Comparison of ENCODE assay signal across 13 cellular contexts in the genomic region with DNA sequence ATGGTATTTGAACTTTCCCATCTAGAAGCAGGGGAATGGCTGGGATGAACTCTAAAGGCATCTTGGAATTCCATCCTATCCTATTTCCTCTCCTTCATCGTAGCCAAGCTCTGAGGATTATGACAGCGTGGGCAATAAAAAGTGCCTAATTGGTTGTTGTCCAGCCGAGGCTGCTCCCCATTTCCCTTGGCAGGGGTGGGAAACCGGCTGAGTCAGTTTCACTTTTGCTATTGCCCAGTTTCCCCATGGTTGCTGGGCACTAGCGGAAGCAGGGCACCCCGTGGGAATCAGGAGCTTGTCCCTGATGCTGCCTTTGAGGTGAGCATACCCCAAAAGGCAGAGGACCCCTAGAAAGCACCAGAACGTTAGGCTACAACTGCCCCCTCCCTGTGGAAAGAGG. TPM values are rescaled to one million over a fixed set of nuclear protein-coding genes. Genes with fewer than 3 reads are reported as not detected.
A peak's percentile ranks its signal among the peaks of the same experiment; 100 is the strongest.
DNase-seq lines count a peak whose midpoint lies in the region; ATAC-seq lines count a peak whose summit lies in the region.
"Had no signal": no experiment of that assay in that cellular context is flagged by ENCODE, and none has a peak within 500 bp of the region (broad histone marks: within the 10 kb centered on the region; RNA-seq: fewer than 3 reads in every experiment).

No MANE protein-coding gene starts in this region.

- H3K36me3 ChIP-seq in muscle layer of duodenum (ENCODE audit: control insufficient read depth in 1 of 2, insufficient read depth in 2 of 2, low read length in 2 of 2), result no peaks in the 10 kb centered on the region

- peak; percentile 32 to 42 for ATAC-seq in right cardiac atrium
- no peak for ATAC-seq in left ventricle myocardium superior
- no peak for ATAC-seq in HG03460 (IDR thresholded peaks at IDR 0.05; ENCODE audit: unreplicated experiment)

- H3K27me3 Mint-ChIP-seq in activated T-cell treated with anti-CD3 and anti-CD28 coated beads, Interleukin-2, amount 50 U/mL, for 24 hours, result peaks cover 10% of the 10 kb centered on the region
- H3K27me3 Mint-ChIP-seq in activated naive CD4-positive, alpha-beta T cell treated with anti-CD3 and anti-CD28 coated beads, Interleukin-2, amount 10 ng/mL, durations not matched to agents 7 days and 5 days, result peaks cover 64% of the 10 kb centered on the region

- no peaks in the 10 kb centered on the region for H3K4me1 ChIP-seq in right cardiac atrium (ENCODE audit: control insufficient read depth, insufficient read depth, low read length)
- peaks cover 5 to 6% of the 10 kb centered on the region in 2 donors for H3K4me1 ChIP-seq in muscle layer of duodenum (ENCODE audit: control insufficient read depth in 1 of 2, insufficient read depth in 2 of 2, low read length in 2 of 2)

- no peaks in the 10 kb centered on the region for H3K27me3 ChIP-seq in right cardiac atrium (ENCODE audit: control insufficient read depth, insufficient read depth)
- H3K27me3 ChIP-seq in muscle layer of duodenum (ENCODE audit: low read depth, low read length), result peaks cover 6% of the 10 kb centered on the region

- H3K36me3 Mint-ChIP-seq in activated T-cell treated with anti-CD3 and anti-CD28 coated beads, Interleukin-2, amount 50 U/mL, for 24 hours (ENCODE audit: low read depth), result no peaks in the 10 kb centered on the region
- H3K36me3 Mint-ChIP-seq in activated naive CD4-positive, alpha-beta T cell treated with anti-CD3 and anti-CD28 coated beads, Interleukin-2, amount 10 ng/mL, durations not matched to agents 7 days and 5 days, result no peaks in the 10 kb centered on the region
- H3K36me3 Mint-ChIP-seq: memory B cell had no signal

- H3K9me3 Mint-ChIP-seq in activated T-cell treated with anti-CD3 and anti-CD28 coated beads, Interleukin-2, amount 50 U/mL, for 24 hours, result no peaks in the 10 kb centered on the region
- H3K9me3 Mint-ChIP-seq in activated naive CD4-positive, alpha-beta T cell treated with anti-CD3 and anti-CD28 coated beads, Interleukin-2, amount 10 ng/mL, durations not matched to agents 7 days and 5 days, result no peaks in the 10 kb centered on the region
- H3K9me3 Mint-ChIP-seq: memory B cell; T-helper 1 cell treated with Interleukin-12 subunit alpha and Interleukin-12 subunit beta and Interleukin-4 antibody, amounts not matched to agents 30 μg/mL and 1 μg/mL, for 36 hours had no signal

- no peak overlapping the region for H3K27ac ChIP-seq in right cardiac atrium (ENCODE audit: low read length)
- H3K27ac ChIP-seq in muscle layer of duodenum (ENCODE audit: low read length), result peak overlapping the region; percentile 23

- CTCF ChIA-PET in activated naive CD4-positive, alpha-beta T cell treated with anti-CD3 and anti-CD28 coated beads, Interleukin-2, amount 10 ng/mL, durations not matched to agents 7 days and 5 days (lab: Charles Lee), result interaction anchor here (1.0 to 17.9 kb wide), 2 partner anchors 10 to 36 kb away, joined by 4 to 547 read pairs; a partner anchor contains a TSS

- H3K9me3 ChIP-seq in right cardiac atrium (ENCODE audit: control insufficient read depth, low read length) (no peaks in the 10 kb centered on the region), muscle layer of duodenum (ENCODE audit: control insufficient read depth in 1 of 2, low read length in 2 of 2) (no peaks in the 10 kb centered on the region)

- no peak overlapping the region for H3K27ac Mint-ChIP-seq in activated T-cell treated with anti-CD3 and anti-CD28 coated beads, Interleukin-2, amount 50 U/mL, for 24 hours
- no peak overlapping the region for H3K27ac Mint-ChIP-seq in activated naive CD4-positive, alpha-beta T cell treated with anti-CD3 and anti-CD28 coated beads, Interleukin-2, amount 10 ng/mL, durations not matched to agents 7 days and 5 days
- H3K27ac Mint-ChIP-seq: memory B cell; T-helper 1 cell treated with Interleukin-12 subunit alpha and Interleukin-12 subunit beta and Interleukin-4 antibody, amounts not matched to agents 30 μg/mL and 1 μg/mL, for 36 hours had no signal

- H3K4me1 Mint-ChIP-seq in activated T-cell treated with anti-CD3 and anti-CD28 coated beads, Interleukin-2, amount 50 U/mL, for 24 hours (ENCODE audit: low read depth), result peaks cover 35% of the 10 kb centered on the region
- H3K4me1 Mint-ChIP-seq in activated naive CD4-positive, alpha-beta T cell treated with anti-CD3 and anti-CD28 coated beads, Interleukin-2, amount 10 ng/mL, durations not matched to agents 7 days and 5 days, result peaks cover 50% of the 10 kb centered on the region
- H3K4me1 Mint-ChIP-seq: memory B cell had no signal

- 32% methylated on average over 7 of the region's 7 CpGs for WGBS in right cardiac atrium

- no peak for DNase-seq in right cardiac atrium
- no peak for DNase-seq in left ventricle myocardium superior
- peak; percentile 27 to 44 for DNase-seq in dermis microvascular lymphatic vessel endothelial cell (ENCODE audit: low read depth in 2 of 2)
- DNase-seq in activated T-cell treated with anti-CD3 and anti-CD28 coated beads, Interleukin-2, amount 50 U/mL, for 24 hours, result no peak
- DNase-seq in activated naive CD4-positive, alpha-beta T cell treated with anti-CD3 and anti-CD28 coated beads, Interleukin-2, amount 10 ng/mL, durations not matched to agents 7 days and 5 days, result no peak
- no peak for DNase-seq in midbrain (lab: John Stamatoyannopoulos, UW)
- DNase-seq: activated CD8-positive, alpha-beta memory T cell treated with anti-CD3 and anti-CD28 coated beads for 24 hours; KBM-7; NCI-H446 treated with DMSO at 0.1 percent for 48 hours had no signal

- intact Hi-C loops in right cardiac atrium (cut with DNase I), result no loop called here
- intact Hi-C loops in left ventricle myocardium superior (cut with micrococcal nuclease), result no loop called here

- no peak overlapping the region for H3K4me3 ChIP-seq in right cardiac atrium (ENCODE audit: low read length)
- peak overlapping the region in 1 of 2 donors; percentile 37 for H3K4me3 ChIP-seq in muscle layer of duodenum (ENCODE audit: low read depth in 1 of 2, low read length in 2 of 2)

- H3K4me3 Mint-ChIP-seq in activated T-cell treated with anti-CD3 and anti-CD28 coated beads, Interleukin-2, amount 50 U/mL, for 24 hours, result no peak overlapping the region
- H3K4me3 Mint-ChIP-seq in activated naive CD4-positive, alpha-beta T cell treated with anti-CD3 and anti-CD28 coated beads, Interleukin-2, amount 10 ng/mL, durations not matched to agents 7 days and 5 days, result no peak overlapping the region
- H3K4me3 Mint-ChIP-seq: memory B cell; T-helper 1 cell treated with Interleukin-12 subunit alpha and Interleukin-12 subunit beta and Interleukin-4 antibody, amounts not matched to agents 30 μg/mL and 1 μg/mL, for 36 hours had no signal

RNA-seq across cellular contexts. Expression of a gene that starts 13.8 kb away (rescaled TPM):
- total RNA-seq in right cardiac atrium (10 to 100 TPM; 15.8 to 20.6 (median 17.9) TPM), left ventricle myocardium superior (14.1 TPM), dermis microvascular lymphatic vessel endothelial cell (0.77 and 2.9 TPM in 2 replicates)
- 11.4 TPM for polyA plus RNA-seq in right cardiac atrium

RNA-seq across cellular contexts. Expression of a gene that starts 31.3 kb away (rescaled TPM):
- total RNA-seq in right cardiac atrium (1 to 10 TPM in 1 of 4 donors, under 1 TPM in 3; 0.29 to 3.6 (median 0.41) TPM), left ventricle myocardium superior (0.15 TPM), dermis microvascular lymphatic vessel endothelial cell (1.8 and 2.3 TPM in 2 replicates)
- 0.34 TPM for polyA plus RNA-seq in right cardiac atrium

RNA-seq across cellular contexts. Expression of a gene that starts 41.2 kb away (rescaled TPM):
- total RNA-seq in right cardiac atrium (10 to 100 TPM; 36.6 to 51.8 (median 40.9) TPM), left ventricle myocardium superior (33.8 TPM), dermis microvascular lymphatic vessel endothelial cell (24.1 and 33.3 TPM in 2 replicates)
- polyA plus RNA-seq in right cardiac atrium, result 62.3 TPM

RNA-seq across cellular contexts. Expression of a gene that starts 50.8 kb away (rescaled TPM):
- total RNA-seq in right cardiac atrium (under 1 TPM in 3 of 4 donors, not detected in 1; 0.38 to 0.48 (median 0.43) TPM), left ventricle myocardium superior (not detected), dermis microvascular lymphatic vessel endothelial cell (under 0.01 TPM in 2 replicates)
- polyA plus RNA-seq in right cardiac atrium, result 0.29 TPM

RNA-seq across cellular contexts. Expression of a gene that starts 50.9 kb away (rescaled TPM):
- total RNA-seq in right cardiac atrium, result 10 to 100 TPM; 37.7 to 52.3 (median 46.6) TPM
- 48.0 TPM for polyA plus RNA-seq in right cardiac atrium
- 53.5 TPM for total RNA-seq in left ventricle myocardium superior
- 16.3 and 23.6 TPM in 2 replicates for total RNA-seq in dermis microvascular lymphatic vessel endothelial cell

Comparison
In these comparisons a context has a peak if more than half of its experiments do, and no peak if none do; other contexts are left out.
1. ATAC-seq: peak in right cardiac atrium (2 of 2); none in left ventricle myocardium superior (single experiment) and HG03460 (single experiment).
2. DNase-seq: peak in dermis microvascular lymphatic vessel endothelial cell (2 of 2); none in right cardiac atrium (0 of 3), left ventricle myocardium superior (single experiment), activated T-cell treated with anti-CD3 and anti-CD28 coated beads, Interleukin-2, amount 50 U/mL, for 24 hours (single experiment), activated naive CD4-positive, alpha-beta T cell treated with anti-CD3 and anti-CD28 coated beads, Interleukin-2, amount 10 ng/mL, durations not matched to agents 7 days and 5 days (single experiment) and midbrain (single experiment).